In the genomic region with DNA sequence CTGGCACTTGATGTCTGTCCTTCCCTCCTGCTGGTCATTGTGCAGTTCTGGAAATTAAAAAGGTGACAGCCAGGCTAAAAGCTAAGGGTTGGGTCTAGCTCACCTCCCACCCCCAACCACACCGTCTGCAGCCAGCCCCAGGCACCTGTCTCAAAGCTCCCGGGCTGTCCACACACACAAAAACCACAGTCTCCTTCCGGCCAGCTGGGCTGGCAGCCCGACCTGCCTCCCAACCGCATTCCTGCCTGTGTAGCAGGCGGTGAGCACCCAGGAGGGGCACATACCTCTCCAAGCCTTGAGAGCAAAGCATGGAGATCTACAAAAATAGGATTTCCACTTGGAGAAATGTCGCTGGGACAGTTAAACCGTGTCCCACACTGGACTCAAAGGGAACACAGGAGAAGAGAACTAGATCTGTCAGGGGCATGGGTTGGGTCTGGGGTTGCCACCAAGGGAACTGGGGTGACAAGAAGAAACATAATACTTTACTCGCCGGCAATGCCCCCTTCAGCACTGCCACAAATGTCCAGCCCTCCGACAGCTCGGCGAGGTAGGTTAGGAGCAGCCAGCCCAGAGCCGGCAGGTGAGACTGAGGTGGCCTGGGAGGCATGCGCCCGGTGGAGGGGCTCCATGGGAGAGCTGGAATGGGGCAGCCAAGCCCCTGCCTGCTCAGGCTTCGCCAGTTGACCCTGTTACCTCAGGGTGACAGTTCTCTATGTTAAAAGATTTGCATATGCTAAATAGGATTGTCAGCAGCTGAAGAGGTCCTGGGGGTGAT, we compare ENCODE assay signal across 16 cellular contexts. TPM values are rescaled to one million over a fixed set of nuclear protein-coding genes. Genes with fewer than 3 reads are reported as not detected.
A peak's percentile ranks its signal among the peaks of the same experiment; 100 is the strongest.
DNase-seq lines count a peak whose midpoint lies in the region; ATAC-seq, FAIRE-seq and TF ChIP-seq lines count a peak whose summit lies in the region.
"Had no signal": no experiment of that assay in that cellular context is flagged by ENCODE, and none has a peak within 500 bp of the region (broad histone marks: within the 10 kb centered on the region; RNA-seq: fewer than 3 reads in every experiment).

No MANE protein-coding gene starts in this region.

- ATAC-seq in Right ventricle myocardium inferior (peak; percentile 45), HG02623 (IDR thresholded peaks at IDR 0.05; ENCODE audit: unreplicated experiment) (no peak)
- ATAC-seq: stimulated activated effector memory CD8-positive, alpha-beta T cell treated with anti-CD3 and anti-CD28 coated beads, Interleukin-12 subunit alpha, Interleukin-12 subunit beta, amount 100 ng/mL, for 72 hours had no signal

- no peaks in the 10 kb centered on the region for H3K27me3 ChIP-seq in MM.1S (replicated peaks; ENCODE audit: insufficient read depth, low read length)
- H3K27me3 ChIP-seq in neural progenitor cell: no peaks in the 10 kb centered on the region

- no peak for TF ChIP-seq CTCF in MM.1S (IDR thresholded peaks at IDR 0.05; ENCODE audit: low read length)
- no peak for TF ChIP-seq CTCF in neural progenitor cell (IDR thresholded peaks at IDR 0.05)
- no peak for TF ChIP-seq CTCF in kidney (IDR thresholded peaks at IDR 0.05; ENCODE audit: borderline replicate concordance, extremely low read depth, insufficient read depth)

- intact Hi-C loops in Right ventricle myocardium inferior (cut with DNase I) (no loop called here), kidney (cut with DNase I) (no loop called here)

- H3K4me1 Mint-ChIP-seq in neural progenitor cell: no peaks in the 10 kb centered on the region
- H3K4me1 Mint-ChIP-seq: stimulated activated effector memory CD8-positive, alpha-beta T cell treated with anti-CD3 and anti-CD28 coated beads, Interleukin-12 subunit alpha, Interleukin-12 subunit beta, amount 100 ng/mL, for 72 hours had no signal

- no peaks in the 10 kb centered on the region for H4K20me1 ChIP-seq in MM.1S (ENCODE audit: insufficient read depth, low read length)
- H4K20me1 ChIP-seq in neural progenitor cell (ENCODE audit: low read depth): no peaks in the 10 kb centered on the region

- no peak overlapping the region for H3K4me3 Mint-ChIP-seq in neural progenitor cell
- H3K4me3 Mint-ChIP-seq: activated T-cell treated with anti-CD3 and anti-CD28 coated beads, Interleukin-2, amount 50 U/mL, for 24 hours; dendritic cell treated with granulocyte-macrophage colony-stimulating factor and Interleukin-4, amounts not matched to agents 40 ng/mL and 50 ng/mL, for 4 days; HFFc6; stimulated activated effector memory CD8-positive, alpha-beta T cell treated with anti-CD3 and anti-CD28 coated beads, Interleukin-12 subunit alpha, Interleukin-12 subunit beta, amount 100 ng/mL, for 72 hours had no signal

- H3K4me3 ChIP-seq in MM.1S (ENCODE audit: low read length): no peak overlapping the region
- no peak overlapping the region for H3K4me3 ChIP-seq in neural progenitor cell
- H3K4me3 ChIP-seq in kidney (ENCODE audit: low read length in 2 of 2): no peak overlapping the region

- peaks cover 7% of the 10 kb centered on the region for H3K27me3 Mint-ChIP-seq in neural progenitor cell (ENCODE audit: insufficient read depth, low read depth)
- H3K27me3 Mint-ChIP-seq: activated T-cell treated with anti-CD3 and anti-CD28 coated beads, Interleukin-2, amount 50 U/mL, for 24 hours had no signal

- H3F3A ChIP-seq in MM.1S (ENCODE audit: insufficient read depth, low read length) (no peaks in the 10 kb centered on the region), neural progenitor cell (ENCODE audit: low read depth) (no peaks in the 10 kb centered on the region)

- peaks cover 2% of the 10 kb centered on the region for H3K36me3 Mint-ChIP-seq in neural progenitor cell
- H3K36me3 Mint-ChIP-seq: stimulated activated effector memory CD8-positive, alpha-beta T cell treated with anti-CD3 and anti-CD28 coated beads, Interleukin-12 subunit alpha, Interleukin-12 subunit beta, amount 100 ng/mL, for 72 hours had no signal

- H3K9ac ChIP-seq in MM.1S (ENCODE audit: low read length) (no peak overlapping the region), neural progenitor cell (no peak overlapping the region), kidney (ENCODE audit: low read length in 2 of 2) (no peak overlapping the region)

- no peaks in the 10 kb centered on the region for H3K9me2 ChIP-seq in MM.1S (replicated peaks; ENCODE audit: insufficient read depth, low read length)

- H2AFZ ChIP-seq in MM.1S (ENCODE audit: low read length) (no peak overlapping the region), neural progenitor cell (replicated peaks) (no peak overlapping the region)

- no peak for FAIRE-seq in kidney (lab: Jason Lieb, UNC)

- H3K27ac Mint-ChIP-seq in neural progenitor cell: no peak overlapping the region
- H3K27ac Mint-ChIP-seq: activated T-cell treated with anti-CD3 and anti-CD28 coated beads, Interleukin-2, amount 50 U/mL, for 24 hours; dendritic cell treated with granulocyte-macrophage colony-stimulating factor and Interleukin-4, amounts not matched to agents 40 ng/mL and 50 ng/mL, for 4 days; HFFc6; stimulated activated effector memory CD8-positive, alpha-beta T cell treated with anti-CD3 and anti-CD28 coated beads, Interleukin-12 subunit alpha, Interleukin-12 subunit beta, amount 100 ng/mL, for 72 hours had no signal

- no peak overlapping the region for H3K27ac ChIP-seq in MM.1S (ENCODE audit: low read length)
- H3K27ac ChIP-seq in neural progenitor cell: no peak overlapping the region
- no peak overlapping the region for H3K27ac ChIP-seq in kidney (ENCODE audit: low read depth in 2 of 2, low read length in 2 of 2)

- H3K9me3 ChIP-seq in MM.1S (replicated peaks; ENCODE audit: insufficient read depth, low read length) (no peaks in the 10 kb centered on the region), neural progenitor cell (ENCODE audit: low read depth) (no peaks in the 10 kb centered on the region), kidney (ENCODE audit: control insufficient read depth in 1 of 2, low read length in 2 of 2) (no peaks in the 10 kb centered on the region)

- H3K4me2 ChIP-seq in MM.1S (ENCODE audit: low read depth, low read length) (peak overlapping the region; percentile 7; the same call in 1 of the 2 replicates), neural progenitor cell (no peak overlapping the region)

- peaks cover 15% of the 10 kb centered on the region for H3K4me1 ChIP-seq in MM.1S (ENCODE audit: low read length)
- no peaks in the 10 kb centered on the region for H3K4me1 ChIP-seq in neural progenitor cell
- no peaks in the 10 kb centered on the region for H3K4me1 ChIP-seq in kidney (ENCODE audit: control insufficient read depth in 1 of 2, insufficient read depth in 1 of 2, low read depth in 1 of 2, low read length in 2 of 2)

- H3K36me3 ChIP-seq in MM.1S (replicated peaks; ENCODE audit: insufficient read depth, low read length) (no peaks in the 10 kb centered on the region), neural progenitor cell (no peaks in the 10 kb centered on the region), kidney (ENCODE audit: control insufficient read depth in 1 of 2, insufficient read depth in 2 of 2, low read length in 2 of 2) (no peaks in the 10 kb centered on the region)

- peaks cover 3% of the 10 kb centered on the region for H3K9me3 Mint-ChIP-seq in neural progenitor cell
- H3K9me3 Mint-ChIP-seq: activated T-cell treated with anti-CD3 and anti-CD28 coated beads, Interleukin-2, amount 50 U/mL, for 24 hours; dendritic cell treated with granulocyte-macrophage colony-stimulating factor and Interleukin-4, amounts not matched to agents 40 ng/mL and 50 ng/mL, for 4 days; HFFc6; stimulated activated effector memory CD8-positive, alpha-beta T cell treated with anti-CD3 and anti-CD28 coated beads, Interleukin-12 subunit alpha, Interleukin-12 subunit beta, amount 100 ng/mL, for 72 hours had no signal

- DNase-seq in D341Med (ENCODE audit: low spot score) (peak; percentile 14), MM.1S (peak; percentile 81), Right ventricle myocardium inferior (ENCODE audit: missing footprints) (no peak), neural progenitor cell (ENCODE audit: low spot score) (peak; percentile 32), kidney (no peak), NCI-H748 treated with DMSO at 0.1 percent for 48 hours (lab: John Stamatoyannopoulos, UW) (no peak), NCI-H2227 (lab: John Stamatoyannopoulos, UW; ENCODE audit: unreplicated experiment) (no peak)
- DNase-seq: activated CD4-positive, CD25-positive, alpha-beta regulatory T cell; activated T-cell treated with anti-CD3 and anti-CD28 coated beads, Interleukin-2, amount 50 U/mL, for 24 hours; AML-193; HFFc6; NCI-H146; stimulated activated CD4-positive, alpha-beta T cell treated with anti-CD3 and anti-CD28 coated beads, Interleukin-2, amount 100 ng/mL, for 48 hours had no signal

- H3K79me2 ChIP-seq in MM.1S (ENCODE audit: low read length) (no peaks in the 10 kb centered on the region), neural progenitor cell (ENCODE audit: low read depth) (no peaks in the 10 kb centered on the region)

RNA-seq across cellular contexts. Expression of gene EXOG, which starts 52.2 kb away (rescaled TPM):
- total RNA-seq in Right ventricle myocardium inferior: 26.0 TPM
- total RNA-seq in neural progenitor cell (ENCODE audit: low replicate concordance): 11.6 and 13.8 TPM in 2 replicates
- 16.4 TPM for total RNA-seq in kidney
- 5.5 TPM for polyA plus RNA-seq in kidney (ENCODE audit: insufficient read depth, low read depth, low replicate concordance)

Comparison
In these comparisons a context has a peak if more than half of its experiments do, and no peak if none do; other contexts are left out.
1. DNase-seq: peak in D341Med (single experiment), MM.1S (single experiment) and neural progenitor cell (single experiment); none in Right ventricle myocardium inferior (single experiment), kidney (single experiment), NCI-H748 treated with DMSO at 0.1 percent for 48 hours (single experiment) and NCI-H2227 (single experiment).